24 cellular contexts compared by ENCODE assay signal in the genomic region with DNA sequence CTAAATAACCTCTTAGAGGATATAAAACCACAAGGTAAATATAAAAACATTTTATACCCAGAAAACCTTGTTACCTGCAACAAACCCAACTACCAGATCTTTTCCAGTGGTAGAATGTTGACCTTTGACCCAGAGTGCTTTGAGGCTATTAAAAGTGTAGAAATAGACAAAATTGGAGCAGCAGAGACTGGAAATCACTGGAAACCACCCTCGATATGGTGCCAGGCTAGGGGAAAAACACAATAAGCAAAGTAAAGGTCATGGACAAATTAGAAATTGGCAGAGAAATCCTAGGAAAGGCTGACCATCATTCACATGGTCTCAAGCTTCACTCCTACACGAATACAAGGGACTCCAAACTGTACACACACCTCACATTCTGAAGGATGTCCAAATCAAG.
"Had no signal": no experiment of that assay in that cellular context is flagged by ENCODE, and none has a peak within 500 bp of the region (broad histone marks: within the 10 kb centered on the region; RNA-seq: fewer than 3 reads in every experiment).

No MANE protein-coding gene starts in this region.

- H3K27ac Mint-ChIP-seq: stimulated activated memory B cell treated with anti-CD40 and anti-IgM and Interleukin-4, amounts not matched to agents 10 μg/mL and 1 μg/mL and 100 μg/mL, for 72 hours; type B pancreatic cell had no signal

- H3K4me1 Mint-ChIP-seq: natural killer cell had no signal

- H3K27ac ChIP-seq: dorsolateral prefrontal cortex, gastrocnemius medialis, left ventricle myocardium inferior, ovary, psoas muscle, skin epidermis, testis, tibial artery had no signal

- H3K4me3 ChIP-seq: dorsolateral prefrontal cortex, gastrocnemius medialis, left ventricle myocardium inferior, lung, ovary, psoas muscle, skin epidermis, spleen, testis, tibial artery had no signal

- H3K9me3 ChIP-seq: gastrocnemius medialis, left ventricle myocardium inferior, ovary, psoas muscle, spleen, testis, tibial artery had no signal

- H3K27me3 Mint-ChIP-seq: memory B cell; stimulated activated memory B cell treated with anti-CD40 and anti-IgM and Interleukin-4, amounts not matched to agents 10 μg/mL and 1 μg/mL and 100 μg/mL, for 72 hours; type B pancreatic cell had no signal

- DNase-seq: cortex of kidney; dorsolateral prefrontal cortex; effector CD4-positive, alpha-beta T cell; gastrocnemius medialis; head of caudate nucleus; left cardiac atrium; left ventricle myocardium inferior; natural killer cell; occipital lobe; ovary; posterior cingulate gyrus; psoas muscle; right cardiac atrium; spleen; stimulated activated CD4-positive, alpha-beta T cell treated with anti-CD3 and anti-CD28 coated beads, Interleukin-4, amount 100 ng/mL, for 4 hours; stimulated activated naive CD8-positive, alpha-beta T cell treated with anti-CD3 and anti-CD28 coated beads, Interleukin-15, Interleukin-2, amounts not matched to agents 100 U/mL and 50 U/mL, for 24 hours; substantia nigra; testis; tibial artery had no signal

- H3K27me3 ChIP-seq: dorsolateral prefrontal cortex, gastrocnemius medialis, ovary, spleen, testis, tibial artery had no signal

- H3K4me3 Mint-ChIP-seq: memory B cell; natural killer cell; stimulated activated memory B cell treated with anti-CD40 and anti-IgM and Interleukin-4, amounts not matched to agents 10 μg/mL and 1 μg/mL and 100 μg/mL, for 72 hours; type B pancreatic cell had no signal

- H3K4me1 ChIP-seq: left ventricle myocardium inferior, psoas muscle, testis, tibial artery had no signal

- H3K36me3 ChIP-seq: ovary had no signal

- ATAC-seq: gastrocnemius medialis; left cardiac atrium; natural killer cell; psoas muscle; right cardiac atrium; stimulated activated memory B cell treated with anti-CD40 and anti-IgM and Interleukin-4, amounts not matched to agents 10 μg/mL and 1 μg/mL and 100 μg/mL, for 72 hours; stimulated activated naive CD8-positive, alpha-beta T cell treated with anti-CD3 and anti-CD28 coated beads, Interleukin-15, Interleukin-2, amounts not matched to agents 100 U/mL and 50 U/mL, for 24 hours had no signal

- H3K9me3 Mint-ChIP-seq: memory B cell; natural killer cell; stimulated activated memory B cell treated with anti-CD40 and anti-IgM and Interleukin-4, amounts not matched to agents 10 μg/mL and 1 μg/mL and 100 μg/mL, for 72 hours; type B pancreatic cell had no signal
